32 cellular contexts compared by ENCODE assay signal in genomic region chr11:62892077-62892922, GRCh38. TPM values are rescaled to one million over a fixed set of nuclear protein-coding genes. Genes with fewer than 3 reads are reported as not detected.
A peak's percentile ranks its signal among the peaks of the same experiment; 100 is the strongest.
DNase-seq lines count a peak whose midpoint lies in the region; ATAC-seq, FAIRE-seq and TF ChIP-seq lines count a peak whose summit lies in the region.
"Had no signal": no experiment of that assay in that cellular context is flagged by ENCODE, and none has a peak within 500 bp of the region (broad histone marks: within the 10 kb centered on the region; RNA-seq: fewer than 3 reads in every experiment).

No MANE protein-coding gene starts in this region.

- TF ChIP-seq POLR2A in GM12878 (IDR thresholded peaks at IDR 0.05; ENCODE audit: low read depth, low read length) (no peak), GM12891 (IDR thresholded peaks at IDR 0.05; ENCODE audit: low read depth, low read length) (no peak)

- H3F3A ChIP-seq in neural progenitor cell (ENCODE audit: low read depth) = peaks cover 44% of the 10 kb centered on the region

- no peak overlapping the region for H2BK12ac ChIP-seq in trophoblast cell (ENCODE audit: low read length)

- 75% methylated on average over 10 of the region's 10 CpGs for WGBS in GM12878 (ENCODE audit: insufficient coverage, insufficient replicate concordance, low lambda C conversion rate, missing lambda C conversion rate)
- no CpG with 5 or more reads among the region's 10 CpGs for WGBS in trophoblast cell (ENCODE audit: extremely low coverage, insufficient coverage, insufficient read length)

- H3K4me3 Mint-ChIP-seq in activated T-cell treated with anti-CD3 and anti-CD28 coated beads, Interleukin-2, amount 50 U/mL, for 24 hours = no peak overlapping the region
- peak overlapping the region; percentile 22 for H3K4me3 Mint-ChIP-seq in neural progenitor cell
- H3K4me3 Mint-ChIP-seq: natural killer cell treated with Interleukin-12 subunit alpha and Interleukin-12 subunit beta and Interleukin-15 and Interleukin-18, amount 100 ng/mL, for 72 hours had no signal

- no peaks in the 10 kb centered on the region for H3K4me1 ChIP-seq in Karpas-422 (ENCODE audit: low read length)
- no peaks in the 10 kb centered on the region for H3K4me1 ChIP-seq in GM12878 (ENCODE audit: control insufficient read depth, insufficient read depth, low read length)
- peaks cover 5% of the 10 kb centered on the region for H3K4me1 ChIP-seq in neural progenitor cell
- peaks cover 22 to 26% of the 10 kb centered on the region in 2 experiments for H3K4me1 ChIP-seq in trophoblast cell (ENCODE audit: control insufficient read depth in 1 of 2, insufficient read depth in 2 of 2, low read length in 2 of 2)
- no peaks in the 10 kb centered on the region for H3K4me1 ChIP-seq in BE2C

- H3K79me1 ChIP-seq in trophoblast cell (ENCODE audit: low read length) = peaks cover 7% of the 10 kb centered on the region

- no peak for TF ChIP-seq RAD21 in GM12878 (IDR thresholded peaks at IDR 0.05; ENCODE audit: insufficient read depth, low read depth, low read length)

- FAIRE-seq in GM12878 (lab: Jason Lieb, UNC) = no peak
- FAIRE-seq in GM12891 (lab: Jason Lieb, UNC) = no peak
- FAIRE-seq: GM18507, kidney had no signal

- H3K9ac ChIP-seq in Karpas-422 (ENCODE audit: low read length) (no peak overlapping the region), GM12878 (ENCODE audit: control insufficient read depth, insufficient read depth, low read length) (no peak overlapping the region), neural progenitor cell (no peak overlapping the region), trophoblast cell (ENCODE audit: low read length) (no peak overlapping the region)
- H3K9ac ChIP-seq: BLaER1 treated with 17β-estradiol and CSF1 and Interleukin-3, amounts not matched to agents 10 nM and 100 nM had no signal

- no peak overlapping the region for H4K12ac ChIP-seq in trophoblast cell (ENCODE audit: low read depth, low read length)

- H4K91ac ChIP-seq in trophoblast cell (ENCODE audit: low read depth, low read length) = no peak overlapping the region

- no peaks in the 10 kb centered on the region for H3K27me3 ChIP-seq in Karpas-422 (ENCODE audit: low read length)
- H3K27me3 ChIP-seq in GM12878 (replicated peaks in 1 of 2; ENCODE audit: control insufficient read depth in 2 of 2, insufficient read depth in 2 of 2, low read length in 1 of 2) = no peaks in the 10 kb centered on the region
- H3K27me3 ChIP-seq in neural progenitor cell = no peaks in the 10 kb centered on the region
- H3K27me3 ChIP-seq in trophoblast cell (ENCODE audit: insufficient read depth, low read length) = no peaks in the 10 kb centered on the region
- H3K27me3 ChIP-seq in BE2C = no peaks in the 10 kb centered on the region
- H3K27me3 ChIP-seq: BLaER1 treated with 17β-estradiol and CSF1 and Interleukin-3, amounts not matched to agents 10 nM and 100 nM; spleen had no signal

- no peak overlapping the region for H3K4me2 ChIP-seq in Karpas-422 (ENCODE audit: low read depth, low read length, poor library complexity, severe bottlenecking)
- H3K4me2 ChIP-seq in GM12878 (ENCODE audit: control insufficient read depth, insufficient read depth) = no peak overlapping the region
- no peak overlapping the region for H3K4me2 ChIP-seq in neural progenitor cell
- no peak overlapping the region for H3K4me2 ChIP-seq in trophoblast cell (ENCODE audit: low read length)
- H3K4me2 ChIP-seq: BLaER1 treated with 17β-estradiol and CSF1 and Interleukin-3, amounts not matched to agents 10 nM and 100 nM had no signal

- peak; percentile 56 for ATAC-seq in GM12878
- ATAC-seq: natural killer cell treated with Interleukin-12 subunit alpha and Interleukin-12 subunit beta and Interleukin-15 and Interleukin-18, amount 100 ng/mL, for 72 hours had no signal

- RAD21 ChIA-PET in GM12878 (lab: Charles Lee; ENCODE audit: unreplicated experiment) = no interaction called here

- H3K9me3 ChIP-seq in Karpas-422 (ENCODE audit: low read length) (no peaks in the 10 kb centered on the region), GM12878 (replicated peaks; ENCODE audit: control insufficient read depth, insufficient read depth, low read length) (no peaks in the 10 kb centered on the region), neural progenitor cell (ENCODE audit: low read depth) (no peaks in the 10 kb centered on the region), trophoblast cell (ENCODE audit: insufficient read depth, low read depth, low read length) (no peaks in the 10 kb centered on the region), BE2C (no peaks in the 10 kb centered on the region)
- H3K9me3 ChIP-seq: BLaER1 treated with 17β-estradiol and CSF1 and Interleukin-3, amounts not matched to agents 10 nM and 100 nM; spleen had no signal

- DNase-seq in activated T-cell treated with anti-CD3 and anti-CD28 coated beads, Interleukin-2, amount 50 U/mL, for 24 hours = no peak
- DNase-seq in activated T-cell treated with anti-CD3 and anti-CD28 coated beads, Interleukin-2, amount 50 U/mL, for 1 hour = no peak
- DNase-seq in Karpas-422 = peak; percentile 53
- no peak for DNase-seq in GM12878 (ENCODE audit: low read depth, low spot score)
- no peak for DNase-seq in neural progenitor cell (ENCODE audit: low spot score)
- DNase-seq in GM12891 (ENCODE audit: insufficient read length, low spot score) = no peak
- no peak for DNase-seq in trophoblast cell
- DNase-seq in BE2C = no peak
- DNase-seq: activated CD4-positive, alpha-beta T cell treated with anti-CD3 and anti-CD28 coated beads, Interleukin-2, amount 50 U/mL, for 4 hours; amygdala; DMS79 treated with DMSO at 0.1 percent for 48 hours; GF-D8; head of caudate nucleus; kidney; NCI-H1048; NCI-H1694 treated with DMSO at 0.1 percent for 48 hours; NCI-H2171 treated with DMSO at 0.1 percent for 48 hours; NCI-H510A treated with DMSO at 0.1 percent for 48 hours; SIG-M5; spleen; stimulated activated CD4-positive, alpha-beta T cell treated with anti-CD3 and anti-CD28 coated beads, Interleukin-2, amount 100 ng/mL, for 48 hours; substantia nigra; T1000; WERI-Rb-1 had no signal

- H3K4me1 Mint-ChIP-seq in activated T-cell treated with anti-CD3 and anti-CD28 coated beads, Interleukin-2, amount 50 U/mL, for 24 hours (ENCODE audit: low read depth) = peaks cover 18% of the 10 kb centered on the region
- peaks cover 11% of the 10 kb centered on the region for H3K4me1 Mint-ChIP-seq in neural progenitor cell

- no peak for TF ChIP-seq EP300 in GM12878 (IDR thresholded peaks at IDR 0.05; ENCODE audit: borderline replicate concordance in 1 of 2, control insufficient read depth in 1 of 2, low read depth in 2 of 2, low read length in 2 of 2)

- POLR2A ChIA-PET in GM12878 (lab: Charles Lee) = no interaction called here

- no peak overlapping the region for H2AFZ ChIP-seq in Karpas-422 (ENCODE audit: low read length)
- no peak overlapping the region for H2AFZ ChIP-seq in GM12878 (ENCODE audit: control insufficient read depth, low read depth, low read length)
- H2AFZ ChIP-seq in neural progenitor cell (replicated peaks) = no peak overlapping the region
- no peak overlapping the region for H2AFZ ChIP-seq in trophoblast cell (ENCODE audit: insufficient read depth, low read length, poor library complexity)

- H3K36me3 Mint-ChIP-seq in activated T-cell treated with anti-CD3 and anti-CD28 coated beads, Interleukin-2, amount 50 U/mL, for 24 hours (ENCODE audit: low read depth) = peaks cover 29% of the 10 kb centered on the region
- H3K36me3 Mint-ChIP-seq in neural progenitor cell = peaks cover 15% of the 10 kb centered on the region

- H3K4me3 ChIP-seq in Karpas-422 (ENCODE audit: low read length) = no peak overlapping the region
- no peak overlapping the region for H3K4me3 ChIP-seq in GM12878
- no peak overlapping the region for H3K4me3 ChIP-seq in neural progenitor cell
- H3K4me3 ChIP-seq in trophoblast cell (ENCODE audit: low read depth, low read length) = no peak overlapping the region
- no peak overlapping the region for H3K4me3 ChIP-seq in BE2C (ENCODE audit: low read depth, low read length)
- H3K4me3 ChIP-seq: BLaER1 treated with 17β-estradiol and CSF1 and Interleukin-3, amounts not matched to agents 10 nM and 100 nM; lung; spleen had no signal

- no peak overlapping the region for H3K4ac ChIP-seq in trophoblast cell (ENCODE audit: low read depth, low read length)

- no peak overlapping the region for H4K8ac ChIP-seq in trophoblast cell (ENCODE audit: low read depth, low read length)

- no peak overlapping the region for H2AK5ac ChIP-seq in trophoblast cell (ENCODE audit: low read length)

- TF ChIP-seq CTCF in GM12878 (IDR thresholded peaks at IDR 0.05 in 2 of 3, conservative IDR thresholded peaks at IDR 0.05 in 1 of 3; ENCODE audit: control insufficient read depth in 2 of 3, extremely low read depth in 1 of 3, insufficient read depth in 1 of 3, low read depth in 3 of 3, low read length in 3 of 3) (no peak), neural progenitor cell (IDR thresholded peaks at IDR 0.05) (no peak), BE2C (IDR thresholded peaks at IDR 0.05; ENCODE audit: low read depth, low read length) (no peak)

- in situ Hi-C loops in GM12878 (cut with MboI) = no loop called here

- H3K14ac ChIP-seq in trophoblast cell (ENCODE audit: low read length) = no peak overlapping the region

- H4K20me1 ChIP-seq in Karpas-422 (ENCODE audit: insufficient read depth, low read depth, low read length) = 0 out of 2 replicates have a peak, but pooled peaks cover 3% of the 10 kb centered on the region
- no peaks in the 10 kb centered on the region for H4K20me1 ChIP-seq in GM12878 (ENCODE audit: control insufficient read depth, insufficient read depth)
- peaks cover 9% of the 10 kb centered on the region for H4K20me1 ChIP-seq in neural progenitor cell (ENCODE audit: low read depth)

- no peak overlapping the region for H2BK120ac ChIP-seq in trophoblast cell (ENCODE audit: insufficient read depth, low read length, poor library complexity)

- H3K23ac ChIP-seq in trophoblast cell (ENCODE audit: low read length) = no peak overlapping the region

- H2BK5ac ChIP-seq in trophoblast cell (ENCODE audit: low read depth, low read length, poor library complexity) = no peak overlapping the region

- intact Hi-C loops in GM12878 (cut with micrococcal nuclease; ENCODE audit: unreplicated experiment) = no loop called here

- SMC1A ChIA-PET in GM12878 (lab: Charles Lee; ENCODE audit: uncharacterized antibody, unreplicated experiment) = no interaction called here

- peak overlapping the region; percentile 7 for H3K27ac Mint-ChIP-seq in activated T-cell treated with anti-CD3 and anti-CD28 coated beads, Interleukin-2, amount 50 U/mL, for 24 hours
- peak overlapping the region; percentile 69 for H3K27ac Mint-ChIP-seq in neural progenitor cell
- H3K27ac Mint-ChIP-seq: natural killer cell treated with Interleukin-12 subunit alpha and Interleukin-12 subunit beta and Interleukin-15 and Interleukin-18, amount 100 ng/mL, for 72 hours had no signal

- H3K36me3 ChIP-seq in Karpas-422 (ENCODE audit: insufficient read depth, low read length) (peaks cover 7% of the 10 kb centered on the region; the same call in 1 of the 2 replicates), GM12878 (ENCODE audit: control insufficient read depth in 2 of 2, insufficient read depth in 2 of 2, low read length in 1 of 2) (peaks cover 9 to 13% of the 10 kb centered on the region in 2 experiments), neural progenitor cell (no peaks in the 10 kb centered on the region), trophoblast cell (ENCODE audit: control insufficient read depth in 1 of 2, insufficient read depth in 2 of 2, low read length in 2 of 2) (peaks cover 19 to 22% of the 10 kb centered on the region in 2 experiments), BE2C (peaks cover 25% of the 10 kb centered on the region)

- H3K9me2 ChIP-seq in Karpas-422 (replicated peaks; ENCODE audit: insufficient read depth, low read length) = no peaks in the 10 kb centered on the region

- no peak overlapping the region for H3K18ac ChIP-seq in trophoblast cell (ENCODE audit: low read length)

- CTCF ChIA-PET in GM12878 (lab: Yijun Ruan, JAX) = interaction anchor here (1.0 kb wide), 1 partner anchor 14 kb away, joined by 8 read pairs; no protein-coding TSS in a partner anchor

- H3K9me3 Mint-ChIP-seq in activated T-cell treated with anti-CD3 and anti-CD28 coated beads, Interleukin-2, amount 50 U/mL, for 24 hours = no peaks in the 10 kb centered on the region
- no peaks in the 10 kb centered on the region for H3K9me3 Mint-ChIP-seq in neural progenitor cell
- H3K9me3 Mint-ChIP-seq: natural killer cell treated with Interleukin-12 subunit alpha and Interleukin-12 subunit beta and Interleukin-15 and Interleukin-18, amount 100 ng/mL, for 72 hours had no signal

- H3K79me2 ChIP-seq in Karpas-422 (ENCODE audit: low read length) = no peaks in the 10 kb centered on the region
- no peaks in the 10 kb centered on the region for H3K79me2 ChIP-seq in GM12878 (ENCODE audit: control insufficient read depth, insufficient read depth, low read length)
- H3K79me2 ChIP-seq in neural progenitor cell (ENCODE audit: low read depth) = peaks cover under 1% of the 10 kb centered on the region
- no peaks in the 10 kb centered on the region for H3K79me2 ChIP-seq in trophoblast cell (ENCODE audit: control insufficient read depth, insufficient read depth, low read length, poor library complexity)

- BruUV-seq in GM12878 (replicated peaks; lab: Mats Ljungman, UMichigan) = no TSS peak

- H3K27me3 Mint-ChIP-seq in activated T-cell treated with anti-CD3 and anti-CD28 coated beads, Interleukin-2, amount 50 U/mL, for 24 hours = peaks cover 6% of the 10 kb centered on the region
- H3K27me3 Mint-ChIP-seq in neural progenitor cell (ENCODE audit: insufficient read depth, low read depth) = peaks cover 9% of the 10 kb centered on the region

- no peak overlapping the region for H3K27ac ChIP-seq in Karpas-422 (ENCODE audit: low read length)
- H3K27ac ChIP-seq in GM12878 (ENCODE audit: control insufficient read depth, insufficient read depth) = no peak overlapping the region
- H3K27ac ChIP-seq in neural progenitor cell = no peak overlapping the region
- H3K27ac ChIP-seq in trophoblast cell (ENCODE audit: low read depth, low read length) = no peak overlapping the region
- H3K27ac ChIP-seq: BLaER1 treated with 17β-estradiol and CSF1 and Interleukin-3, amounts not matched to agents 10 nM and 100 nM; WERI-Rb-1 had no signal

RNA-seq across cellular contexts. Expression of gene SLC3A2, which starts 11.6 kb away (rescaled TPM):
- total RNA-seq in Karpas-422 (2014; rRNA removed; shearing (Covaris generic); ENCODE audit: low replicate concordance) = 167 and 208 TPM in 2 replicates
- total RNA-seq in GM12878 (2013; cell fraction: nucleolus; rRNA removed) = 136 and 176 TPM in 2 replicates
- total RNA-seq in GM12878 (2014; rRNA removed) = 143 and 147 TPM in 2 replicates
- total RNA-seq in GM12878 (2014; rRNA removed; fragmentation: Illumina TruSeq; extraction: Trizol) = 72.2 and 79.6 TPM in 2 replicates
- 113 and 114 TPM in 2 replicates for total RNA-seq in GM12878 (2021)
- 90.7 TPM for polyA plus RNA-seq in GM12878 (2011; ENCODE audit: low read depth)
- polyA plus RNA-seq in GM12878 (2011; rRNA removed) = 127 and 134 TPM in 2 replicates
- 156 and 165 TPM in 2 replicates for polyA plus RNA-seq in GM12878 (2011; cell fraction: cytosol; rRNA removed)
- 299 and 395 TPM in 2 replicates for polyA plus RNA-seq in GM12878 (2011; cell fraction: nucleus; rRNA removed)
- 117 and 182 TPM in 2 replicates for polyA plus RNA-seq in GM12878 (2012)
- polyA plus RNA-seq in GM12878 (2014; fragmentation: Illumina TruSeq; extraction: Trizol) = 79.7 and 80.9 TPM in 2 replicates
- polyA plus RNA-seq in GM12878 (2014; fragmentation: Nextera tagmentation; extraction: Ambion mirVana) = 10 to 100 TPM in 1 of 2 experiments, 1 to 10 TPM in 1; 6.9 to 17.0 TPM
- 98.0 and 105 TPM in 2 replicates for polyA plus RNA-seq in GM12878 (2014; rRNA removed)
- polyA plus RNA-seq in GM12878 (2016; fragmentation: Nextera tagmentation; extraction: Ambion mirVana) = 100 to 1,000 TPM; 148 to 158 TPM
- 78.4 and 115 TPM in 2 replicates for polyA minus RNA-seq in GM12878 (2011; rRNA and poly(A)+ RNA removed)
- polyA minus RNA-seq in GM12878 (2011; cell fraction: cytosol; rRNA and poly(A)+ RNA removed) = 83.3 and 96.2 TPM in 2 replicates
- 89.7 and 103 TPM in 2 replicates for polyA minus RNA-seq in GM12878 (2011; cell fraction: nucleus; rRNA and poly(A)+ RNA removed)
- total RNA-seq in neural progenitor cell (ENCODE audit: low replicate concordance) = 99.8 and 130 TPM in 2 replicates
- 96.7 TPM for polyA plus RNA-seq in GM12891 (2012; ENCODE audit: low read depth, missing spikeins)
- polyA plus RNA-seq in trophoblast cell (2013) = 473 and 540 TPM in 2 replicates
- polyA plus RNA-seq in BE2C (2012; ENCODE audit: insufficient read depth, insufficient read length, low read depth) = 878 TPM

RNA-seq across cellular contexts. Expression of gene CHRM1, which starts 28.9 kb away (rescaled TPM):
- not detected in 2 replicates for total RNA-seq in Karpas-422 (2014; rRNA removed; shearing (Covaris generic); ENCODE audit: low replicate concordance)
- not detected in 2 replicates for total RNA-seq in GM12878 (2013; cell fraction: nucleolus; rRNA removed)
- not detected in 2 replicates for total RNA-seq in GM12878 (2014; rRNA removed)
- not detected in 2 replicates for total RNA-seq in GM12878 (2014; rRNA removed; fragmentation: Illumina TruSeq; extraction: Trizol)
- total RNA-seq in GM12878 (2021) = not detected in 2 replicates
- polyA plus RNA-seq in GM12878 (2011; ENCODE audit: low read depth) = not detected
- polyA plus RNA-seq in GM12878 (2011; rRNA removed) = not detected in 2 replicates
- polyA plus RNA-seq in GM12878 (2011; cell fraction: cytosol; rRNA removed) = not detected in 2 replicates
- not detected in 2 replicates for polyA plus RNA-seq in GM12878 (2011; cell fraction: nucleus; rRNA removed)
- not detected in 2 replicates for polyA plus RNA-seq in GM12878 (2012)
- not detected in 2 replicates for polyA plus RNA-seq in GM12878 (2014; fragmentation: Illumina TruSeq; extraction: Trizol)
- not detected for polyA plus RNA-seq in GM12878 (2014; fragmentation: Nextera tagmentation; extraction: Ambion mirVana)
- not detected in 2 replicates for polyA plus RNA-seq in GM12878 (2014; rRNA removed)
- not detected for polyA plus RNA-seq in GM12878 (2016; fragmentation: Nextera tagmentation; extraction: Ambion mirVana)
- polyA minus RNA-seq in GM12878 (2011; rRNA and poly(A)+ RNA removed) = not detected in 2 replicates
- not detected in 2 replicates for polyA minus RNA-seq in GM12878 (2011; cell fraction: cytosol; rRNA and poly(A)+ RNA removed)
- not detected in 2 replicates for polyA minus RNA-seq in GM12878 (2011; cell fraction: nucleus; rRNA and poly(A)+ RNA removed)
- not detected in 2 replicates for total RNA-seq in neural progenitor cell (ENCODE audit: low replicate concordance)
- polyA plus RNA-seq in GM12891 (2012; ENCODE audit: low read depth, missing spikeins) = not detected
- not detected in 2 replicates for polyA plus RNA-seq in trophoblast cell (2013)
- polyA plus RNA-seq in BE2C (2012; ENCODE audit: insufficient read depth, insufficient read length, low read depth) = 5.8 TPM
- total RNA-seq: epithelial cell of proximal tubule; mononuclear cell; natural killer cell treated with Interleukin-12 subunit alpha and Interleukin-12 subunit beta and Interleukin-15 and Interleukin-18, amount 100 ng/mL, for 72 hours; spleen; ureter had no signal
- polyA plus RNA-seq: spleen had no signal

RNA-seq across cellular contexts. Expression of gene WDR74, which starts 52.9 kb away (rescaled TPM):
- 44.0 and 123 TPM in 2 replicates for total RNA-seq in Karpas-422 (2014; rRNA removed; shearing (Covaris generic); ENCODE audit: low replicate concordance)
- 62.3 and 66.4 TPM in 2 replicates for total RNA-seq in GM12878 (2013; cell fraction: nucleolus; rRNA removed)
- total RNA-seq in GM12878 (2014; rRNA removed) = 101 and 103 TPM in 2 replicates
- total RNA-seq in GM12878 (2014; rRNA removed; fragmentation: Illumina TruSeq; extraction: Trizol) = 54.4 and 58.0 TPM in 2 replicates
- 63.8 and 72.3 TPM in 2 replicates for total RNA-seq in GM12878 (2021)
- 38.3 TPM for polyA plus RNA-seq in GM12878 (2011; ENCODE audit: low read depth)
- 36.2 and 54.3 TPM in 2 replicates for polyA plus RNA-seq in GM12878 (2011; rRNA removed)
- 69.3 and 90.8 TPM in 2 replicates for polyA plus RNA-seq in GM12878 (2011; cell fraction: cytosol; rRNA removed)
- 163 and 166 TPM in 2 replicates for polyA plus RNA-seq in GM12878 (2011; cell fraction: nucleus; rRNA removed)
- polyA plus RNA-seq in GM12878 (2012) = 51.9 and 71.4 TPM in 2 replicates
- polyA plus RNA-seq in GM12878 (2014; fragmentation: Illumina TruSeq; extraction: Trizol) = 34.5 and 54.3 TPM in 2 replicates
- polyA plus RNA-seq in GM12878 (2014; fragmentation: Nextera tagmentation; extraction: Ambion mirVana) = 10 to 100 TPM; 18.2 to 54.5 TPM
- 86.6 and 99.0 TPM in 2 replicates for polyA plus RNA-seq in GM12878 (2014; rRNA removed)
- 10 to 100 TPM; 63.4 to 74.4 TPM for polyA plus RNA-seq in GM12878 (2016; fragmentation: Nextera tagmentation; extraction: Ambion mirVana)
- polyA minus RNA-seq in GM12878 (2011; rRNA and poly(A)+ RNA removed) = 68.5 and 73.3 TPM in 2 replicates
- polyA minus RNA-seq in GM12878 (2011; cell fraction: cytosol; rRNA and poly(A)+ RNA removed) = 33.9 and 55.1 TPM in 2 replicates
- 141 and 157 TPM in 2 replicates for polyA minus RNA-seq in GM12878 (2011; cell fraction: nucleus; rRNA and poly(A)+ RNA removed)
- total RNA-seq in neural progenitor cell (ENCODE audit: low replicate concordance) = 40.0 and 47.4 TPM in 2 replicates
- 47.9 TPM for polyA plus RNA-seq in GM12891 (2012; ENCODE audit: low read depth, missing spikeins)
- 36.6 and 38.4 TPM in 2 replicates for polyA plus RNA-seq in trophoblast cell (2013)
- 189 TPM for polyA plus RNA-seq in BE2C (2012; ENCODE audit: insufficient read depth, insufficient read length, low read depth)

RNA-seq across cellular contexts. Expression of gene TEX54, which starts 59.7 kb away (rescaled TPM):
- 2.7 TPM in 1 of 2 replicates, not detected in the other for total RNA-seq in Karpas-422 (2014; rRNA removed; shearing (Covaris generic); ENCODE audit: low replicate concordance)
- not detected in 2 replicates for total RNA-seq in GM12878 (2013; cell fraction: nucleolus; rRNA removed)
- total RNA-seq in GM12878 (2014; rRNA removed) (0.68 TPM in 1 of 2 replicates, not detected in the other), GM12878 (2014; rRNA removed; fragmentation: Illumina TruSeq; extraction: Trizol) (not detected in 2 replicates), GM12878 (2021) (not detected in 2 replicates), neural progenitor cell (ENCODE audit: low replicate concordance) (not detected in 2 replicates)
- polyA plus RNA-seq in GM12878 (2011; ENCODE audit: low read depth) = not detected
- polyA plus RNA-seq in GM12878 (2011; rRNA removed) (not detected in 2 replicates), GM12878 (2014; fragmentation: Illumina TruSeq; extraction: Trizol) (not detected in 2 replicates), GM12878 (2014; fragmentation: Nextera tagmentation; extraction: Ambion mirVana) (not detected), GM12878 (2014; rRNA removed) (not detected in 2 replicates), GM12878 (2016; fragmentation: Nextera tagmentation; extraction: Ambion mirVana) (under 1 TPM; 0.38 to 0.51 TPM)
- not detected in 2 replicates for polyA plus RNA-seq in GM12878 (2011; cell fraction: cytosol; rRNA removed)
- polyA plus RNA-seq in GM12878 (2011; cell fraction: nucleus; rRNA removed) = 0.48 TPM in 1 of 2 replicates, not detected in the other
- 0.58 TPM in 1 of 2 replicates, not detected in the other for polyA plus RNA-seq in GM12878 (2012)
- not detected in 2 replicates for polyA minus RNA-seq in GM12878 (2011; rRNA and poly(A)+ RNA removed)
- polyA minus RNA-seq in GM12878 (2011; cell fraction: cytosol; rRNA and poly(A)+ RNA removed) = not detected in 2 replicates
- polyA minus RNA-seq in GM12878 (2011; cell fraction: nucleus; rRNA and poly(A)+ RNA removed) = 1.1 TPM in 1 of 2 replicates, not detected in the other
- 0.42 TPM for polyA plus RNA-seq in GM12891 (2012; ENCODE audit: low read depth, missing spikeins)
- not detected in 2 replicates for polyA plus RNA-seq in trophoblast cell (2013)
- not detected for polyA plus RNA-seq in BE2C (2012; ENCODE audit: insufficient read depth, insufficient read length, low read depth)
- total RNA-seq: epithelial cell of proximal tubule, kidney, lung, osteocyte, spleen, ureter had no signal
- polyA plus RNA-seq: lung, spleen had no signal
